ENCODE assay signal across 8 cellular contexts in genomic region chr7:146247991-146248390, GRCh38.
DNase-seq lines count a peak whose midpoint lies in the region; ATAC-seq and TF ChIP-seq lines count a peak whose summit lies in the region.
"Not testable (repeated sequence)": the region's sequence is repeated elsewhere in the genome, so short reads cannot be mapped to it uniquely, and the experiment has no call there.

No MANE protein-coding gene starts in this region.

- H4K5ac ChIP-seq in mesendoderm (ENCODE audit: low read length): not testable (repeated sequence)

- peak overlapping the region; percentile 95 for H3K18ac ChIP-seq in mesendoderm (ENCODE audit: low read length)

- not testable (repeated sequence) for TF ChIP-seq CTCF in GM23338 (conservative IDR thresholded peaks at IDR 0.05; ENCODE audit: low read depth in 2 of 2); MCF 10A (IDR thresholded peaks at IDR 0.05; ENCODE audit: unreplicated experiment); glutamatergic neuron (IDR thresholded peaks at IDR 0.05; ENCODE audit: partially characterized antibody, unreplicated experiment); neural crest cell (conservative IDR thresholded peaks at IDR 0.05); smooth muscle cell (IDR thresholded peaks at IDR 0.05; ENCODE audit: borderline replicate concordance, insufficient read depth, poor library complexity, severe bottlenecking)

- H3K4ac ChIP-seq in mesendoderm (ENCODE audit: low read depth, low read length): peak overlapping the region; percentile 94

- H2AK5ac ChIP-seq in mesendoderm (ENCODE audit: low read length): not testable (repeated sequence)

- H3K4me3 ChIP-seq in GM23338 (peak overlapping the region; percentile 79), HUES6 (ENCODE audit: low read depth, low read length) (peak overlapping the region; percentile 93), iPS-11a (ENCODE audit: low read depth, low read length) (peak overlapping the region; percentile 69), mesendoderm (ENCODE audit: low read length) (peak overlapping the region; percentile 58), smooth muscle cell (peak overlapping the region; percentile 40)

- H3K4me1 ChIP-seq in GM23338 (ENCODE audit: insufficient read depth) (peaks cover 21% of the 10 kb centered on the region), HUES6 (ENCODE audit: control insufficient read depth, insufficient read depth, low read length) (peaks cover 29% of the 10 kb centered on the region), smooth muscle cell (ENCODE audit: low read depth) (peaks cover 14% of the 10 kb centered on the region)
- H3K4me1 ChIP-seq in mesendoderm (ENCODE audit: control insufficient read depth, low read depth, low read length): not testable (repeated sequence)

- intact Hi-C loops in MCF 10A (cut with micrococcal nuclease): not testable (repeated sequence)

- not testable (repeated sequence) for H2BK5ac ChIP-seq in mesendoderm (ENCODE audit: low read length)

- H2AFZ ChIP-seq in GM23338: not testable (repeated sequence)
- peak overlapping the region; percentile 83 for H2AFZ ChIP-seq in smooth muscle cell (ENCODE audit: low read depth)

- not testable (repeated sequence) for H2BK15ac ChIP-seq in mesendoderm (replicated peaks; ENCODE audit: low read depth)

- peak overlapping the region; percentile 6 for H3K23ac ChIP-seq in mesendoderm (ENCODE audit: low read length)

- peak overlapping the region; percentile 51 for H2BK120ac ChIP-seq in mesendoderm (ENCODE audit: low read depth, low read length)

- H3K9me3 Mint-ChIP-seq in GM23338; MCF 10A (ENCODE audit: unreplicated experiment); glutamatergic neuron (ENCODE audit: unreplicated experiment); neural crest cell: not testable (repeated sequence)

- not testable (repeated sequence) for ATAC-seq in GM23338

- H3K4me2 ChIP-seq in GM23338 (peak overlapping the region; percentile 82), mesendoderm (ENCODE audit: low read length) (peak overlapping the region; percentile 22), smooth muscle cell (peak overlapping the region; percentile 82)

- H3K27me3 ChIP-seq in GM23338 (ENCODE audit: insufficient read depth); HUES6 (ENCODE audit: control insufficient read depth, insufficient read depth, low read length); mesendoderm (ENCODE audit: insufficient read depth, low read length, poor library complexity): not testable (repeated sequence)
- peaks cover 36% of the 10 kb centered on the region for H3K27me3 ChIP-seq in smooth muscle cell (ENCODE audit: low read depth)

- H3K9me2 ChIP-seq in GM23338 (ENCODE audit: insufficient read depth): not testable (repeated sequence)

- POLR2A ChIA-PET in MCF 10A (lab: Yijun Ruan, JAX): not testable (repeated sequence)

- not testable (repeated sequence) for H3K9me3 ChIP-seq in HUES6 (ENCODE audit: control insufficient read depth, insufficient read depth, low read depth, low read length); smooth muscle cell (replicated peaks; ENCODE audit: low read depth)

- H3K79me1 ChIP-seq in mesendoderm (ENCODE audit: low read length): not testable (repeated sequence)

- not testable (repeated sequence) for H3K36me3 ChIP-seq in GM23338 (ENCODE audit: insufficient read depth); mesendoderm (ENCODE audit: control insufficient read depth, insufficient read depth, low read length); smooth muscle cell (ENCODE audit: low read depth)
- peaks cover 19% of the 10 kb centered on the region for H3K36me3 ChIP-seq in HUES6 (ENCODE audit: control insufficient read depth, insufficient read depth, low read length)

- peak overlapping the region; percentile 88 for H3K56ac ChIP-seq in mesendoderm (ENCODE audit: low read length)

- H3F3A ChIP-seq in GM23338 (replicated peaks; ENCODE audit: low read depth); smooth muscle cell (ENCODE audit: low read depth): not testable (repeated sequence)

- DNase-seq in GM23338 (ENCODE audit: low spot score) (peak; percentile 21), mesendoderm (peak; percentile 48)
- DNase-seq in MCF 10A (ENCODE audit: unreplicated experiment); glutamatergic neuron; neural crest cell (ENCODE audit: low read depth, low spot score); smooth muscle cell (lab: John Stamatoyannopoulos, UW; ENCODE audit: unreplicated experiment): not testable (repeated sequence)

- H4K8ac ChIP-seq in mesendoderm (ENCODE audit: low read depth, low read length): not testable (repeated sequence)

- not testable (repeated sequence) for H3K27ac ChIP-seq in GM23338 (ENCODE audit: low read depth); mesendoderm (ENCODE audit: low read depth, low read length); smooth muscle cell (ENCODE audit: low read depth)
- H3K27ac ChIP-seq in HUES6 (ENCODE audit: low read depth, low read length): peak overlapping the region; percentile 88

- H3K27me3 Mint-ChIP-seq in GM23338 (ENCODE audit: insufficient read depth, low read depth, poor library complexity) (peaks cover 19% of the 10 kb centered on the region), MCF 10A (ENCODE audit: insufficient read depth, unreplicated experiment) (peaks cover 71% of the 10 kb centered on the region), glutamatergic neuron (ENCODE audit: unreplicated experiment) (peaks cover 15% of the 10 kb centered on the region), neural crest cell (ENCODE audit: low read depth) (peaks cover 44% of the 10 kb centered on the region)

- CTCF ChIA-PET in MCF 10A (lab: Yijun Ruan, JAX): not testable (repeated sequence)

- peaks cover 56% of the 10 kb centered on the region for H3K79me2 ChIP-seq in GM23338 (replicated peaks; ENCODE audit: insufficient read depth)
- peaks cover 17% of the 10 kb centered on the region for H3K79me2 ChIP-seq in mesendoderm (ENCODE audit: control insufficient read depth, insufficient read depth, low read length)
- not testable (repeated sequence) for H3K79me2 ChIP-seq in smooth muscle cell (ENCODE audit: low read depth)

- peak overlapping the region; percentile 99 for H3K4me3 Mint-ChIP-seq in GM23338
- H3K4me3 Mint-ChIP-seq in MCF 10A (ENCODE audit: unreplicated experiment): peak overlapping the region; percentile 11
- H3K4me3 Mint-ChIP-seq in glutamatergic neuron (ENCODE audit: unreplicated experiment): peak overlapping the region; percentile 75
- peak overlapping the region; percentile 66 for H3K4me3 Mint-ChIP-seq in neural crest cell

- WGBS in mesendoderm (ENCODE audit: extremely low coverage, insufficient coverage, low lambda C conversion rate): no CpG with 5 or more reads among the region's 15 CpGs
- WGBS in smooth muscle cell (ENCODE audit: low lambda C conversion rate): 5% methylated on average over 15 of the region's 15 CpGs

- not testable (repeated sequence) for H4K20me1 ChIP-seq in GM23338 (replicated peaks; ENCODE audit: insufficient read depth); smooth muscle cell (ENCODE audit: low read depth)

- H3K9ac ChIP-seq in HUES6 (ENCODE audit: low read length): peak overlapping the region; percentile 97
- peak overlapping the region; percentile 82 for H3K9ac ChIP-seq in mesendoderm (ENCODE audit: low read length)
- H3K9ac ChIP-seq in smooth muscle cell (ENCODE audit: low read depth): not testable (repeated sequence)

- peaks cover 50% of the 10 kb centered on the region for H3K4me1 Mint-ChIP-seq in GM23338
- H3K4me1 Mint-ChIP-seq in MCF 10A (ENCODE audit: insufficient read depth, unreplicated experiment); glutamatergic neuron (ENCODE audit: low read depth, unreplicated experiment): not testable (repeated sequence)
- H3K4me1 Mint-ChIP-seq in neural crest cell: peaks cover 12% of the 10 kb centered on the region

- H3K36me3 Mint-ChIP-seq in GM23338 (ENCODE audit: low read depth): peaks cover 42% of the 10 kb centered on the region
- H3K36me3 Mint-ChIP-seq in MCF 10A (ENCODE audit: insufficient read depth, unreplicated experiment); glutamatergic neuron (ENCODE audit: unreplicated experiment); neural crest cell (ENCODE audit: low read depth): not testable (repeated sequence)

- H3K27ac Mint-ChIP-seq in GM23338: peak overlapping the region; percentile 93
- not testable (repeated sequence) for H3K27ac Mint-ChIP-seq in MCF 10A (ENCODE audit: low read depth, unreplicated experiment); glutamatergic neuron (ENCODE audit: unreplicated experiment); neural crest cell (ENCODE audit: unreplicated experiment)

- not testable (repeated sequence) for BruUV-seq in MCF 10A (replicated peaks; lab: Mats Ljungman, UMichigan)

TF ChIP-seq in GM23338, 12 proteins besides CTCF, POLR2A, EP300 and RAD21:
- peak; percentile 75 for TF ChIP-seq CREB1 (CRISPR knock-in tag; IDR thresholded peaks at IDR 0.05; ENCODE audit: low read depth)

Comparison
In these comparisons a context has a peak if more than half of its experiments do, and no peak if none do; other contexts are left out.
1. H3K4me2 ChIP-seq: peak in every context shown above with its lines; median percentile 82 in GM23338; 82 in smooth muscle cell; 22 in mesendoderm.
2. H3K4me3 ChIP-seq: peak in every context shown above with its lines; median percentile 93 in HUES6; 79 in GM23338; 69 in iPS-11a; 58 in mesendoderm; 40 in smooth muscle cell.
3. H3K4me3 Mint-ChIP-seq: peak in every context shown above with its lines; median percentile 99 in GM23338; 75 in glutamatergic neuron; 66 in neural crest cell; 11 in MCF 10A.